In the genomic region with DNA sequence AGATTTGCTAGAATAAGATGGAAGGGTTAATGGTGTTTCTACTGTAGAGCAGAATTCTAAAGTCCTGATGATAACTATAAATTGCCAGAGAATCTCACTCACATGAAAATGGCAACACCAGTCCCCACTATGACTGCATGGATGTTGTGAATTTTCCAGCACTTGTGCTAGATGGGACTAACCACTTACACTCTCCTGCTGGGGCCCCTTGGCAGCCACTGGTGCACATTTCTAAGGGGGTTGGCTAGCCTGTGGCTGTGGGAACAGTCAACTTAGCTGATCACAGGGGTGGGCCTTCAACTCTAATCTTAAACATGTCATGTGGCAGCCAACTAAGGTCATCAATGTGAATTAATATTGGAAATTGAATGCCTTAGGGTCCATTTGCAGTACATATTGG, we compare ENCODE assay signal across 25 cellular contexts.
"Had no signal": no experiment of that assay in that cellular context is flagged by ENCODE, and none has a peak within 500 bp of the region (broad histone marks: within the 10 kb centered on the region; RNA-seq: fewer than 3 reads in every experiment).

No MANE protein-coding gene starts in this region.

- H3K4me3 ChIP-seq: hepatocyte, lung, neural progenitor cell, psoas muscle, right lobe of liver, smooth muscle cell, tibial nerve, uterus had no signal

- DNase-seq: islet precursor cell; mesendoderm; naive B cell; natural killer cell; nephron progenitor cell; occipital lobe; psoas muscle; right lobe of liver; stimulated activated CD4-positive, alpha-beta T cell treated with anti-CD3 and anti-CD28 coated beads, Interleukin-1b, Interleukin-23, amount 100 ng/mL, for 48 hours; stimulated activated CD4-positive, alpha-beta T cell treated with anti-CD3 and anti-CD28 coated beads, Interleukin-2, amount 100 ng/mL, for 48 hours; stimulated activated CD4-positive, alpha-beta T cell treated with anti-CD3 and anti-CD28 coated beads, Interleukin-4, amount 100 ng/mL, for 4 hours; stimulated activated CD8-positive, alpha-beta memory T cell treated with anti-CD3 and anti-CD28 coated beads, Interleukin-4, amount 100 ng/mL, for 48 hours; stimulated activated naive CD4-positive, alpha-beta T cell treated with Interleukin-2 at 50 U/mL for 16 hours; stimulated activated naive CD8-positive, alpha-beta T cell treated with anti-CD3 and anti-CD28 coated beads, Interleukin-15, amount 100 ng/mL, for 72 hours; substantia nigra; uterus had no signal

- ATAC-seq: left lobe of liver; natural killer cell; psoas muscle; right lobe of liver; stimulated activated memory B cell treated with anti-CD40 and anti-IgM and Interleukin-4, amounts not matched to agents 10 μg/mL and 1 μg/mL and 100 μg/mL, for 72 hours; stimulated activated naive CD8-positive, alpha-beta T cell treated with anti-CD3 and anti-CD28 coated beads, Interleukin-15, amount 100 ng/mL, for 72 hours had no signal

- H3K4me1 ChIP-seq: neural progenitor cell, parathyroid adenoma, psoas muscle, right lobe of liver, tibial nerve, uterus had no signal

- H3K36me3 ChIP-seq: neural progenitor cell, neutrophil, right lobe of liver, tibial nerve, uterus had no signal

- H3K9me3 ChIP-seq: neutrophil, psoas muscle, right lobe of liver, tibial nerve, uterus had no signal

- H3K27ac ChIP-seq: hepatocyte, neural progenitor cell, neutrophil, parathyroid adenoma, psoas muscle, right lobe of liver, tibial nerve, uterus had no signal

- H3K27me3 ChIP-seq: hepatocyte, neural progenitor cell, neutrophil, right lobe of liver, tibial nerve, uterus had no signal
